In genomic region chr2:28293416-28293815, GRCh38 we compare ENCODE assay signal across 15 cellular contexts.
DNase-seq lines count a peak whose midpoint lies in the region; ATAC-seq, FAIRE-seq and TF ChIP-seq lines count a peak whose summit lies in the region.
"Had no signal": no experiment of that assay in that cellular context is flagged by ENCODE, and none has a peak within 500 bp of the region (broad histone marks: within the 10 kb centered on the region; RNA-seq: fewer than 3 reads in every experiment).

No MANE protein-coding gene starts in this region.

- no peak for DNase-seq in stimulated activated naive CD8-positive, alpha-beta T cell treated with anti-CD3 and anti-CD28 coated beads, Interleukin-15, amount 100 ng/mL, for 72 hours
- DNase-seq in bronchial epithelial cell (ENCODE audit: low read depth) = peak; percentile 68
- DNase-seq in islet precursor cell = peak; percentile 64
- no peak for DNase-seq in NCI-H1436 treated with DMSO at 0.1 percent for 48 hours (lab: John Stamatoyannopoulos, UW)
- no peak for DNase-seq in NCI-H526 treated with DMSO at 0.1 percent for 48 hours (lab: John Stamatoyannopoulos, UW)
- no peak for DNase-seq in OCI-M1 (lab: John Stamatoyannopoulos, UW)
- no peak for DNase-seq in stimulated activated CD8-positive, alpha-beta memory T cell treated with anti-CD3 and anti-CD28 coated beads, Interleukin-4, amount 100 ng/mL, for 48 hours
- DNase-seq: COR-L47, H9, Karpas-422, NCI-H2029, NCI-H510A treated with DMSO at 0.1 percent for 48 hours, RPMI8226 had no signal

- no peaks in the 10 kb centered on the region for H3K36me3 Mint-ChIP-seq in stimulated activated naive CD8-positive, alpha-beta T cell treated with anti-CD3 and anti-CD28 coated beads, Interleukin-15, Interleukin-2, amounts not matched to agents 100 ng/mL and 50 ng/mL, for 24 hours (ENCODE audit: low read depth)

- H3K27me3 Mint-ChIP-seq in stimulated activated naive CD8-positive, alpha-beta T cell treated with anti-CD3 and anti-CD28 coated beads, Interleukin-15, Interleukin-2, amounts not matched to agents 100 ng/mL and 50 ng/mL, for 24 hours = no peaks in the 10 kb centered on the region
- no peaks in the 10 kb centered on the region for H3K27me3 Mint-ChIP-seq in stimulated activated naive CD8-positive, alpha-beta T cell treated with anti-CD3 and anti-CD28 coated beads, Interleukin-15, amount 100 ng/mL, for 72 hours

- FAIRE-seq in bronchial epithelial cell (lab: Jason Lieb, UNC) = peak; percentile 50
- FAIRE-seq: GM12878 had no signal

- no peaks in the 10 kb centered on the region for H3K27me3 ChIP-seq in bronchial epithelial cell (ENCODE audit: control insufficient read depth, insufficient read depth, low read length)

- no peak for TF ChIP-seq CTCF in bronchial epithelial cell (IDR thresholded peaks at IDR 0.05; ENCODE audit: insufficient read depth, low read length, severe bottlenecking)

- H3K36me3 ChIP-seq in bronchial epithelial cell (ENCODE audit: control insufficient read depth, insufficient read depth, low read length) = no peaks in the 10 kb centered on the region

- H3K4me3 ChIP-seq in bronchial epithelial cell (ENCODE audit: low read depth, low read length) = no peak overlapping the region
- H3K4me3 ChIP-seq: GM12878 had no signal

- peak overlapping the region; percentile 15 for H3K27ac Mint-ChIP-seq in stimulated activated naive CD8-positive, alpha-beta T cell treated with anti-CD3 and anti-CD28 coated beads, Interleukin-15, Interleukin-2, amounts not matched to agents 100 ng/mL and 50 ng/mL, for 24 hours
- H3K27ac Mint-ChIP-seq in stimulated activated naive CD8-positive, alpha-beta T cell treated with anti-CD3 and anti-CD28 coated beads, Interleukin-15, amount 100 ng/mL, for 72 hours = no peak overlapping the region
- H3K27ac Mint-ChIP-seq: H9 had no signal

- H3K4me3 Mint-ChIP-seq in stimulated activated naive CD8-positive, alpha-beta T cell treated with anti-CD3 and anti-CD28 coated beads, Interleukin-15, Interleukin-2, amounts not matched to agents 100 ng/mL and 50 ng/mL, for 24 hours = no peak overlapping the region
- H3K4me3 Mint-ChIP-seq in stimulated activated naive CD8-positive, alpha-beta T cell treated with anti-CD3 and anti-CD28 coated beads, Interleukin-15, amount 100 ng/mL, for 72 hours = no peak overlapping the region
- H3K4me3 Mint-ChIP-seq: H9 had no signal

- ATAC-seq in stimulated activated naive CD8-positive, alpha-beta T cell treated with anti-CD3 and anti-CD28 coated beads, Interleukin-15, amount 100 ng/mL, for 72 hours = no peak
- ATAC-seq: GM12878 had no signal

- H3K4me1 Mint-ChIP-seq in stimulated activated naive CD8-positive, alpha-beta T cell treated with anti-CD3 and anti-CD28 coated beads, Interleukin-15, Interleukin-2, amounts not matched to agents 100 ng/mL and 50 ng/mL, for 24 hours (ENCODE audit: low read depth) = peaks cover 43% of the 10 kb centered on the region
- H3K4me1 Mint-ChIP-seq in stimulated activated naive CD8-positive, alpha-beta T cell treated with anti-CD3 and anti-CD28 coated beads, Interleukin-15, amount 100 ng/mL, for 72 hours = peaks cover 12% of the 10 kb centered on the region

- H3K9me3 Mint-ChIP-seq in stimulated activated naive CD8-positive, alpha-beta T cell treated with anti-CD3 and anti-CD28 coated beads, Interleukin-15, Interleukin-2, amounts not matched to agents 100 ng/mL and 50 ng/mL, for 24 hours = no peaks in the 10 kb centered on the region
- no peaks in the 10 kb centered on the region for H3K9me3 Mint-ChIP-seq in stimulated activated naive CD8-positive, alpha-beta T cell treated with anti-CD3 and anti-CD28 coated beads, Interleukin-15, amount 100 ng/mL, for 72 hours
- H3K9me3 Mint-ChIP-seq: H9 had no signal

Comparison
In these comparisons a context has a peak if more than half of its experiments do, and no peak if none do; other contexts are left out.
1. DNase-seq: peak in bronchial epithelial cell (single experiment) and islet precursor cell (single experiment); none in stimulated activated naive CD8-positive, alpha-beta T cell treated with anti-CD3 and anti-CD28 coated beads, Interleukin-15, amount 100 ng/mL, for 72 hours (0 of 2), NCI-H1436 treated with DMSO at 0.1 percent for 48 hours (single experiment), NCI-H526 treated with DMSO at 0.1 percent for 48 hours (single experiment), OCI-M1 (single experiment) and stimulated activated CD8-positive, alpha-beta memory T cell treated with anti-CD3 and anti-CD28 coated beads, Interleukin-4, amount 100 ng/mL, for 48 hours (single experiment).